In the genomic region with DNA sequence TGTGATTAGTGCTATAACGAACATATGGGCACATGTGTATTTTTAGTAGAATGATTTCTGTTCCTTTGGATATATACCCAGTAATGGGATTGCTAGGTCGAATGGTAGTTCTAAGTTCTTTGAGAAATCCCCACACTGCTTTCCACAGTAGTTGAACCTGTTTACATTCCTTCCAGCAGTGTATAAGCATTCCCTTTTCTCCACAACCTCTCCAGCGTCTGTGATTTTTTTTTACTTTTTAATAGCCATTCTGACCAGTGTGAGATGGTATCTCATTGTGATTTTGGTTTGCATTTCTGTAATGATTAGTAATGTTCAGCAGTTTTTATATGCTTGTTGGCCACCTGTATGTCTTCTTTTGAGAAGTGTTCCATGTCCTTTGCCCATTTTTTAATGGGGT, we compare ENCODE assay signal across 18 cellular contexts.
"Had no signal": no experiment of that assay in that cellular context is flagged by ENCODE, and none has a peak within 500 bp of the region (broad histone marks: within the 10 kb centered on the region; RNA-seq: fewer than 3 reads in every experiment).

No MANE protein-coding gene starts in this region.

- H3K4me3 ChIP-seq: heart left ventricle, right atrium auricular region, sigmoid colon, skin epidermis had no signal

- H3K36me3 ChIP-seq: heart left ventricle, neutrophil, right atrium auricular region, sigmoid colon had no signal

- H3K9me3 Mint-ChIP-seq: dendritic cell treated with granulocyte-macrophage colony-stimulating factor and Interleukin-4, amounts not matched to agents 40 ng/mL and 50 ng/mL, for 4 days; naive thymus-derived CD4-positive, alpha-beta T cell had no signal

- H3K36me3 Mint-ChIP-seq: naive thymus-derived CD4-positive, alpha-beta T cell had no signal

- H3K27me3 Mint-ChIP-seq: dendritic cell treated with granulocyte-macrophage colony-stimulating factor and Interleukin-4, amounts not matched to agents 40 ng/mL and 50 ng/mL, for 4 days had no signal

- ATAC-seq: heart left ventricle; naive thymus-derived CD4-positive, alpha-beta T cell had no signal

- DNase-seq: erythroblast; heart left ventricle; hypothalamus; kidney glomerular epithelial cell; naive thymus-derived CD4-positive, alpha-beta T cell; posterior cingulate gyrus; sigmoid colon; stimulated activated CD4-positive, alpha-beta T cell treated with anti-CD3 and anti-CD28 coated beads, Interleukin-12 subunit alpha, Interleukin-12 subunit beta, amount 100 ng/mL, for 4 hours; stimulated activated naive CD4-positive, alpha-beta T cell treated with Interleukin-2 at 50 U/mL for 16 hours had no signal

- H3K4me3 Mint-ChIP-seq: dendritic cell treated with granulocyte-macrophage colony-stimulating factor and Interleukin-4, amounts not matched to agents 40 ng/mL and 50 ng/mL, for 4 days; naive thymus-derived CD4-positive, alpha-beta T cell had no signal

- H3K27ac Mint-ChIP-seq: dendritic cell treated with granulocyte-macrophage colony-stimulating factor and Interleukin-4, amounts not matched to agents 40 ng/mL and 50 ng/mL, for 4 days; naive thymus-derived CD4-positive, alpha-beta T cell had no signal

- H3K27ac ChIP-seq: heart left ventricle, neutrophil, right atrium auricular region had no signal

- H3K9me3 ChIP-seq: heart left ventricle, neutrophil, right atrium auricular region, sigmoid colon had no signal

- FAIRE-seq: colon, endothelial cell of umbilical vein, frontal cortex, islet of Langerhans, urothelium cell line had no signal

- H3K27me3 ChIP-seq: heart left ventricle, neutrophil, right atrium auricular region, sigmoid colon had no signal
